17 cellular contexts compared by ENCODE assay signal in the genomic region with DNA sequence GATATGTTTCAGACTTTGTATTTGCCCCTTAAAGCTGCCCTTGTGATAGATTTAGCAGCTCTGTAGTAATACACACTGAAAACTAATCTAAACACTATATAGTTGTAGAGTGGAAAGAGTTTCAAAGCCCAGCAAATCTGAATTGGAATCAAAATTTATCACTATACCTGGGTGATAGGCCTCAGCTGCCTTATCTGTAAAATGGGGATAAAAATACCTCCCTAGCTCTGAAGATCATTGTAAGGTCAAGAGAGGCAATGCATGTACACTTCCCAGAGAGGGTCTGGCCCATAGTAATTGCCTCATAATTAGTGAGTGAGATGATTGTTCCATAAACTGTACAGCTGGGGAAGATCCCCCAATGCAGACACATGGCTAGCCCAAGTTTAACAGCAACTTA.
"Had no signal": no experiment of that assay in that cellular context is flagged by ENCODE, and none has a peak within 500 bp of the region (broad histone marks: within the 10 kb centered on the region; RNA-seq: fewer than 3 reads in every experiment).

No MANE protein-coding gene starts in this region.

- H3K4me3 ChIP-seq: coronary artery, dorsolateral prefrontal cortex, esophagus squamous epithelium, gastroesophageal sphincter, heart left ventricle, left lung, lower lobe of right lung, mucosa of descending colon had no signal

- H3K4me1 Mint-ChIP-seq: mesothelial cell of epicardium had no signal

- H3K9me3 ChIP-seq: esophagus squamous epithelium, gastroesophageal sphincter, heart left ventricle, left lung, lower lobe of right lung, mucosa of descending colon had no signal

- H3K4me1 ChIP-seq: esophagus squamous epithelium, gastroesophageal sphincter, left lung, lower lobe of right lung had no signal

- H3K36me3 ChIP-seq: esophagus squamous epithelium, gastroesophageal sphincter, heart left ventricle, left lung, lower lobe of right lung had no signal

- DNase-seq: dermis blood vessel endothelial cell; dorsolateral prefrontal cortex; effector CD4-positive, alpha-beta T cell; effector memory CD4-positive, alpha-beta T cell; esophagus squamous epithelium; foreskin melanocyte; heart left ventricle; hippocampal formation; left cardiac atrium; left ventricle myocardium superior; lower lobe of right lung; mesenchymal stem cell; mucosa of descending colon had no signal

- H3K27ac Mint-ChIP-seq: mesothelial cell of epicardium had no signal

- ATAC-seq: left ventricle myocardium superior, lower lobe of right lung, mucosa of descending colon had no signal

- H3K4me3 Mint-ChIP-seq: mesothelial cell of epicardium had no signal

- H3K27me3 ChIP-seq: dorsolateral prefrontal cortex, esophagus squamous epithelium, gastroesophageal sphincter, heart left ventricle, left lung had no signal

- H3K27ac ChIP-seq: dorsolateral prefrontal cortex, esophagus squamous epithelium, gastroesophageal sphincter, heart left ventricle, left lung, lower lobe of right lung had no signal

- H3K36me3 Mint-ChIP-seq: mesothelial cell of epicardium had no signal
